9 cellular contexts compared by ENCODE assay signal in the genomic region with DNA sequence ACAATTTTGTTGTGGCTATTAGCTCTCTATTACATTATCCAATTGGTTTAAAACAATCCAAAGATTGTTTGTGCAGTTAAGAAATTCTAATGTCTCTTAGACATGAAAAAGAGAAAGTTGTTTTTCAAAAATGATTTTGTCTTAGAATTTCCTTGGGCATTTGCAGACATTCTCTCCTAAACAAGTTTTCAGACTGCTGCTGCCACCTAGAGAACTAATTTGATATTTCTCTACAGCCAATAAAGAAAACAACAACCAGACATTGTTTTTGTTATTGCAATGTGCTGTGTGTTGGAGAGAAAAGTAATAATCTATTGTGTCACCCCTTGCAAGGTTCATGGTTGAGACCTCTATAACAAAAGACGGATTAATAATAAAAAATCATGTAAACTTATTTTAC.
DNase-seq lines count a peak whose midpoint lies in the region; ATAC-seq and TF ChIP-seq lines count a peak whose summit lies in the region.
"Had no signal": no experiment of that assay in that cellular context is flagged by ENCODE, and none has a peak within 500 bp of the region (broad histone marks: within the 10 kb centered on the region; RNA-seq: fewer than 3 reads in every experiment).

No MANE protein-coding gene starts in this region.

- H3K27ac ChIP-seq in RWPE2 (ENCODE audit: poor library complexity, severe bottlenecking) (no peak overlapping the region), ascending aorta (no peak overlapping the region)

- POLR2A ChIA-PET in activated CD4-positive, alpha-beta T cell treated with anti-CD3 and anti-CD28 coated beads for 36 hours (lab: Charles Lee): no interaction called here

- TF ChIP-seq RAD21 in Ishikawa (IDR thresholded peaks at IDR 0.05; ENCODE audit: low read depth): peak; percentile 43

- H3K9me3 Mint-ChIP-seq in activated CD4-positive, alpha-beta T cell treated with anti-CD3 and anti-CD28 coated beads for 36 hours (ENCODE audit: low read depth): peaks cover 6% of the 10 kb centered on the region

- TF ChIP-seq EP300 in Ishikawa (IDR thresholded peaks at IDR 0.05; ENCODE audit: borderline replicate concordance): no peak

- no peaks in the 10 kb centered on the region for H3K36me3 ChIP-seq in RWPE2 (ENCODE audit: low read depth)
- no peaks in the 10 kb centered on the region for H3K36me3 ChIP-seq in ascending aorta

- H3K4me3 Mint-ChIP-seq in activated CD4-positive, alpha-beta T cell treated with anti-CD3 and anti-CD28 coated beads for 36 hours: no peak overlapping the region

- no peak for DNase-seq in AG09309 (ENCODE audit: low read depth)
- no peak for DNase-seq in RWPE2 (ENCODE audit: low spot score)
- DNase-seq in inferior parietal cortex (ENCODE audit: extremely low spot score): peak; percentile 70
- DNase-seq in activated CD4-positive, alpha-beta T cell treated with anti-CD3 and anti-CD28 coated beads for 36 hours: no peak
- DNase-seq in ascending aorta (ENCODE audit: low spot score in 2 of 2): no peak
- DNase-seq in islet precursor cell: no peak
- no peak for DNase-seq in foreskin melanocyte
- DNase-seq: GDM1 had no signal

- H3K4me3 ChIP-seq in AG09309 (ENCODE audit: control insufficient read depth, low read depth, low read length) (no peak overlapping the region), RWPE2 (ENCODE audit: severe bottlenecking) (no peak overlapping the region), ascending aorta (no peak overlapping the region)

- no peak overlapping the region for H3K27ac Mint-ChIP-seq in activated CD4-positive, alpha-beta T cell treated with anti-CD3 and anti-CD28 coated beads for 36 hours

- intact Hi-C loops in activated CD4-positive, alpha-beta T cell treated with anti-CD3 and anti-CD28 coated beads for 36 hours (cut with DNase I, micrococcal nuclease): loop anchor here in 1 of 2 experiments (5.0 kb wide), 2 partner anchors 1099 to 1279 kb away; no protein-coding TSS in a partner anchor
- intact Hi-C loops in ascending aorta (cut with DNase I): no loop called here

- TF ChIP-seq CTCF in AG09309 (IDR thresholded peaks at IDR 0.05; ENCODE audit: control insufficient read depth, insufficient read depth, low read depth, low read length, missing control alignments) (peak; percentile 23), RWPE2 (IDR thresholded peaks at IDR 0.05; ENCODE audit: poor library complexity, severe bottlenecking) (peak; percentile 65), ascending aorta (IDR thresholded peaks at IDR 0.05) (no peak)

- H3K4me1 ChIP-seq in RWPE2 (ENCODE audit: insufficient read depth, poor library complexity, severe bottlenecking): no peaks in the 10 kb centered on the region
- no peaks in the 10 kb centered on the region for H3K4me1 ChIP-seq in ascending aorta

- no peaks in the 10 kb centered on the region for H3K27me3 Mint-ChIP-seq in activated CD4-positive, alpha-beta T cell treated with anti-CD3 and anti-CD28 coated beads for 36 hours

- H3K36me3 Mint-ChIP-seq in activated CD4-positive, alpha-beta T cell treated with anti-CD3 and anti-CD28 coated beads for 36 hours (ENCODE audit: low read depth): no peaks in the 10 kb centered on the region

- CTCF ChIA-PET in activated CD4-positive, alpha-beta T cell treated with anti-CD3 and anti-CD28 coated beads for 36 hours (lab: Charles Lee): no interaction called here

- H3K9me3 ChIP-seq in RWPE2 (ENCODE audit: severe bottlenecking) (no peaks in the 10 kb centered on the region), ascending aorta (no peaks in the 10 kb centered on the region)

- H3K4me1 Mint-ChIP-seq in activated CD4-positive, alpha-beta T cell treated with anti-CD3 and anti-CD28 coated beads for 36 hours: no peaks in the 10 kb centered on the region

- ATAC-seq in RWPE2 (ENCODE audit: low read depth): 0 out of 3 replicates have a peak, but pooled peaks have one; percentile 31
- ATAC-seq in activated CD4-positive, alpha-beta T cell treated with anti-CD3 and anti-CD28 coated beads for 36 hours: no peak

- H3K27me3 ChIP-seq in RWPE2 (ENCODE audit: insufficient read depth, poor library complexity, severe bottlenecking): no peaks in the 10 kb centered on the region
- no peaks in the 10 kb centered on the region for H3K27me3 ChIP-seq in ascending aorta

TF ChIP-seq in Ishikawa, 13 proteins besides CTCF, POLR2A, EP300 and RAD21:
- TF ChIP-seq NFIC (IDR thresholded peaks at IDR 0.05): no peak
- TF ChIP-seq FOXM1 (IDR thresholded peaks at IDR 0.05; ENCODE audit: borderline replicate concordance, low read depth): no peak
- no peak for TF ChIP-seq ZBTB7A (IDR thresholded peaks at IDR 0.05; ENCODE audit: low read depth)
- TF ChIP-seq CREB1 (IDR thresholded peaks at IDR 0.05; ENCODE audit: low read depth): no peak
- TF ChIP-seq TCF12 (IDR thresholded peaks at IDR 0.05; ENCODE audit: low read depth): no peak
- no peak for TF ChIP-seq TEAD4 (IDR thresholded peaks at IDR 0.05)
- no peak for TF ChIP-seq CEBPB (IDR thresholded peaks at IDR 0.05)
- TF ChIP-seq, protein P1, sequence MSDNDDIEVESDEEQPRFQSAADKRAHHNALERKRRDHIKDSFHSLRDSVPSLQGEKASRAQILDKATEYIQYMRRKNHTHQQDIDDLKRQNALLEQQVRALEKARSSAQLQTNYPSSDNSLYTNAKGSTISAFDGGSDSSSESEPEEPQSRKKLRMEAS (IDR thresholded peaks at IDR 0.05): no peak
- TF ChIP-seq TAF1 (IDR thresholded peaks at IDR 0.05; ENCODE audit: low read depth): no peak
- no peak for TF ChIP-seq YY1 (IDR thresholded peaks at IDR 0.05; ENCODE audit: low read depth)
- no peak for TF ChIP-seq EGR1 (IDR thresholded peaks at IDR 0.05)
- TF ChIP-seq, protein P2, sequence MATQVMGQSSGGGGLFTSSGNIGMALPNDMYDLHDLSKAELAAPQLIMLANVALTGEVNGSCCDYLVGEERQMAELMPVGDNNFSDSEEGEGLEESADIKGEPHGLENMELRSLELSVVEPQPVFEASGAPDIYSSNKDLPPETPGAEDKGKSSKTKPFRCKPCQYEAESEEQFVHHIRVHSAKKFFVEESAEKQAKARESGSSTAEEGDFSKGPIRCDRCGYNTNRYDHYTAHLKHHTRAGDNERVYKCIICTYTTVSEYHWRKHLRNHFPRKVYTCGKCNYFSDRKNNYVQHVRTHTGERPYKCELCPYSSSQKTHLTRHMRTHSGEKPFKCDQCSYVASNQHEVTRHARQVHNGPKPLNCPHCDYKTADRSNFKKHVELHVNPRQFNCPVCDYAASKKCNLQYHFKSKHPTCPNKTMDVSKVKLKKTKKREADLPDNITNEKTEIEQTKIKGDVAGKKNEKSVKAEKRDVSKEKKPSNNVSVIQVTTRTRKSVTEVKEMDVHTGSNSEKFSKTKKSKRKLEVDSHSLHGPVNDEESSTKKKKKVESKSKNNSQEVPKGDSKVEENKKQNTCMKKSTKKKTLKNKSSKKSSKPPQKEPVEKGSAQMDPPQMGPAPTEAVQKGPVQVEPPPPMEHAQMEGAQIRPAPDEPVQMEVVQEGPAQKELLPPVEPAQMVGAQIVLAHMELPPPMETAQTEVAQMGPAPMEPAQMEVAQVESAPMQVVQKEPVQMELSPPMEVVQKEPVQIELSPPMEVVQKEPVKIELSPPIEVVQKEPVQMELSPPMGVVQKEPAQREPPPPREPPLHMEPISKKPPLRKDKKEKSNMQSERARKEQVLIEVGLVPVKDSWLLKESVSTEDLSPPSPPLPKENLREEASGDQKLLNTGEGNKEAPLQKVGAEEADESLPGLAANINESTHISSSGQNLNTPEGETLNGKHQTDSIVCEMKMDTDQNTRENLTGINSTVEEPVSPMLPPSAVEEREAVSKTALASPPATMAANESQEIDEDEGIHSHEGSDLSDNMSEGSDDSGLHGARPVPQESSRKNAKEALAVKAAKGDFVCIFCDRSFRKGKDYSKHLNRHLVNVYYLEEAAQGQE (IDR thresholded peaks at IDR 0.05; ENCODE audit: low read depth): no peak
- TF ChIP-seq, protein P3, sequence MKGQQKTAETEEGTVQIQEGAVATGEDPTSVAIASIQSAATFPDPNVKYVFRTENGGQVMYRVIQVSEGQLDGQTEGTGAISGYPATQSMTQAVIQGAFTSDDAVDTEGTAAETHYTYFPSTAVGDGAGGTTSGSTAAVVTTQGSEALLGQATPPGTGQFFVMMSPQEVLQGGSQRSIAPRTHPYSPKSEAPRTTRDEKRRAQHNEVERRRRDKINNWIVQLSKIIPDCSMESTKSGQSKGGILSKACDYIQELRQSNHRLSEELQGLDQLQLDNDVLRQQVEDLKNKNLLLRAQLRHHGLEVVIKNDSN (IDR thresholded peaks at IDR 0.05): no peak

Comparison
In these comparisons a context has a peak if more than half of its experiments do, and no peak if none do; other contexts are left out.
1. CTCF ChIP-seq: peak in AG09309 (single experiment) and RWPE2 (single experiment); none in ascending aorta (0 of 3).